8 cellular contexts compared by ENCODE assay signal in genomic region chr19:36686365-36687213, GRCh38. TPM values are rescaled to one million over a fixed set of nuclear protein-coding genes. Genes with fewer than 3 reads are reported as not detected.
DNase-seq lines count a peak whose midpoint lies in the region; ATAC-seq, FAIRE-seq and TF ChIP-seq lines count a peak whose summit lies in the region.

No MANE protein-coding gene starts in this region.

- H3K36me3 Mint-ChIP-seq in activated T-helper 17 cell treated with anti-CD3 and anti-CD28 coated beads, Interleukin-2, amount 50 U/mL, for 72 hours (ENCODE audit: low read depth): peaks cover 62% of the 10 kb centered on the region

- peak; percentile 39 for DNase-seq in left ventricle myocardium superior
- peak; percentile 9 for DNase-seq in retina
- no peak for DNase-seq in NCI-H187 treated with DMSO at 0.1 percent for 48 hours (lab: John Stamatoyannopoulos, UW)
- no peak for DNase-seq in GM19239 (ENCODE audit: insufficient read length, low spot score)
- no peak for DNase-seq in HTR-8/SVneo (ENCODE audit: insufficient read length, low spot score)

- FAIRE-seq in GM19239 (lab: Jason Lieb, UNC) (no peak), HTR-8/SVneo (lab: Jason Lieb, UNC) (no peak)

- no peaks in the 10 kb centered on the region for H3K4me1 ChIP-seq in HUES48 (ENCODE audit: control insufficient read depth, insufficient read depth, low read length)

- H3K9me3 ChIP-seq in HUES48 (ENCODE audit: control insufficient read depth, insufficient read depth, low read length): peaks cover 19% of the 10 kb centered on the region

- H3K4me3 ChIP-seq in GM12875 (ENCODE audit: low read depth, low read length): peak overlapping the region; percentile 63
- H3K4me3 ChIP-seq in HUES48 (ENCODE audit: low read depth, low read length): peak overlapping the region; percentile 97

- no peak overlapping the region for H3K27ac ChIP-seq in HUES48 (ENCODE audit: low read depth, low read length)

- ATAC-seq in activated T-helper 17 cell treated with anti-CD3 and anti-CD28 coated beads, Interleukin-2, amount 50 U/mL, for 72 hours (replicated peaks): peak; percentile 45
- ATAC-seq in left ventricle myocardium superior: peak; percentile 15

- H3K9me3 Mint-ChIP-seq in activated T-helper 17 cell treated with anti-CD3 and anti-CD28 coated beads, Interleukin-2, amount 50 U/mL, for 72 hours: peaks cover 8% of the 10 kb centered on the region

- peak overlapping the region; percentile 95 for H3K27ac Mint-ChIP-seq in activated T-helper 17 cell treated with anti-CD3 and anti-CD28 coated beads, Interleukin-2, amount 50 U/mL, for 72 hours

- H3K4me3 Mint-ChIP-seq in activated T-helper 17 cell treated with anti-CD3 and anti-CD28 coated beads, Interleukin-2, amount 50 U/mL, for 72 hours: peak overlapping the region; percentile 97

- no peak for TF ChIP-seq CTCF in GM12875 (IDR thresholded peaks at IDR 0.05; ENCODE audit: borderline replicate concordance, insufficient read depth, low read depth, low read length)

- no peaks in the 10 kb centered on the region for H3K27me3 ChIP-seq in HUES48 (ENCODE audit: control insufficient read depth, insufficient read depth, low read length)

- peaks cover 25% of the 10 kb centered on the region for H3K36me3 ChIP-seq in HUES48 (ENCODE audit: control insufficient read depth, insufficient read depth, low read length)

- intact Hi-C loops in left ventricle myocardium superior (cut with micrococcal nuclease): no loop called here

- peak overlapping the region; percentile 55; the same call in 1 of the 2 replicates for H3K9ac ChIP-seq in HUES48 (ENCODE audit: low read depth, low read length)

- H3K4me1 Mint-ChIP-seq in activated T-helper 17 cell treated with anti-CD3 and anti-CD28 coated beads, Interleukin-2, amount 50 U/mL, for 72 hours: peaks cover 15% of the 10 kb centered on the region

- H3K27me3 Mint-ChIP-seq in activated T-helper 17 cell treated with anti-CD3 and anti-CD28 coated beads, Interleukin-2, amount 50 U/mL, for 72 hours: no peaks in the 10 kb centered on the region

RNA-seq across cellular contexts. Expression of gene ZNF567, which starts 0.8 kb away (rescaled TPM):
- total RNA-seq in activated T-helper 17 cell treated with anti-CD3 and anti-CD28 coated beads, Interleukin-2, amount 50 U/mL, for 72 hours: 1 to 10 TPM; 4.3 to 8.6 TPM
- total RNA-seq in left ventricle myocardium superior: 3.7 TPM

RNA-seq across cellular contexts. Expression of gene ZNF461, which starts 20.0 kb away (rescaled TPM):
- 1 to 10 TPM; 3.2 to 7.4 TPM for total RNA-seq in activated T-helper 17 cell treated with anti-CD3 and anti-CD28 coated beads, Interleukin-2, amount 50 U/mL, for 72 hours
- 10.8 TPM for total RNA-seq in left ventricle myocardium superior

Comparison
In these comparisons a context has a peak if more than half of its experiments do, and no peak if none do; other contexts are left out.
1. DNase-seq: peak in left ventricle myocardium superior (single experiment) and retina (single experiment); none in NCI-H187 treated with DMSO at 0.1 percent for 48 hours (single experiment), GM19239 (single experiment) and HTR-8/SVneo (single experiment).